ENCODE assay signal across 9 cellular contexts in the genomic region with DNA sequence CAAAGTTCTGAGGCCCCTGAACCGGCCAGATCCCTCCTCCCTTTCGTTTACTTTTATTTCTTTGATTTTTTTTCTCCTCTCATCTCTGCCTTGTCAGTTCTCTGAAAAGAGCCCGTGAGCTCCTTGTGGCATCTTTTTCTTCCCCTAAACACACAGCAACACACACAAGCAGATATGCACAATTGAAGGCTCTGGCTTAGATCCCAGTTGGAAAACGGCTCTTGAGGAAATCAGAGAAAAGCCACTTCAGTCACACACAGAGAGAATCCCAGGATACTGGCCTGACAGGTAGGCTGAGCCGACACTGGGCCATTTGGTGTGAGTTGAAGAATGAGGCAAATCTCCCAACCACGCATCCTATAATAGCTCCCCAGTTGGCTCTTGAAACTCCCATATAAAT. TPM values are rescaled to one million over a fixed set of nuclear protein-coding genes. Genes with fewer than 3 reads are reported as not detected.
DNase-seq lines count a peak whose midpoint lies in the region; ATAC-seq and TF ChIP-seq lines count a peak whose summit lies in the region.
"Had no signal": no experiment of that assay in that cellular context is flagged by ENCODE, and none has a peak within 500 bp of the region (broad histone marks: within the 10 kb centered on the region; RNA-seq: fewer than 3 reads in every experiment).

No MANE protein-coding gene starts in this region.

- POLR2A ChIA-PET in Panc1 (lab: Charles Lee) = interaction anchor here (0.6 kb wide), 1 partner anchor 26 kb away, joined by 7 read pairs; no protein-coding TSS in a partner anchor

- peaks cover 13% of the 10 kb centered on the region for H3K36me3 Mint-ChIP-seq in Calu3 (ENCODE audit: insufficient read depth, unreplicated experiment)

- TF ChIP-seq CTCF in Calu3 (IDR thresholded peaks at IDR 0.05; ENCODE audit: unreplicated experiment) (no peak), Panc1 (IDR thresholded peaks at IDR 0.05) (no peak)

- ATAC-seq in Panc1 (no peak), GM19351 (IDR thresholded peaks at IDR 0.05; ENCODE audit: unreplicated experiment) (no peak), GM21423 (IDR thresholded peaks at IDR 0.05; ENCODE audit: unreplicated experiment) (no peak), HG02840 (IDR thresholded peaks at IDR 0.05; ENCODE audit: low FRiP score, unreplicated experiment) (no peak)

- H3K4me1 ChIP-seq in Panc1 (ENCODE audit: control insufficient read depth, insufficient read depth, low read length) = no peaks in the 10 kb centered on the region
- H3K4me1 ChIP-seq in endocrine pancreas (ENCODE audit: control insufficient read depth, insufficient read depth, low read length) = no peaks in the 10 kb centered on the region

- H3K4me1 Mint-ChIP-seq in Calu3 (ENCODE audit: low read depth, unreplicated experiment) = peaks cover 11% of the 10 kb centered on the region

- no peaks in the 10 kb centered on the region for H3K27me3 ChIP-seq in Panc1 (ENCODE audit: control insufficient read depth, insufficient read depth, low read length)
- H3K27me3 ChIP-seq in endocrine pancreas (ENCODE audit: control insufficient read depth, insufficient read depth, low read length) = no peaks in the 10 kb centered on the region

- H3K9ac ChIP-seq in endocrine pancreas (ENCODE audit: control insufficient read depth, insufficient read depth, low read length) = no peak overlapping the region

- CTCF ChIA-PET in Calu3 (lab: Charles Lee) = interaction anchor here (1.0 kb wide), 1 partner anchor 89 kb away, joined by 3 read pairs; no protein-coding TSS in a partner anchor
- CTCF ChIA-PET in Panc1 (lab: Charles Lee) = interaction anchor here (0.7 kb wide), 1 partner anchor 251 kb away, joined by 5 read pairs; no protein-coding TSS in a partner anchor

- peak overlapping the region; percentile 75 for H3K4me3 Mint-ChIP-seq in Calu3 (ENCODE audit: low read depth, unreplicated experiment)

- H3K36me3 ChIP-seq in Panc1 (ENCODE audit: control insufficient read depth, insufficient read depth, low read length) (no peaks in the 10 kb centered on the region), endocrine pancreas (ENCODE audit: control insufficient read depth, insufficient read depth, low read length) (no peaks in the 10 kb centered on the region)

- DNase-seq in Calu3 = no peak
- DNase-seq in Panc1 (ENCODE audit: low read depth, low spot score) = no peak
- DNase-seq in putamen (ENCODE audit: low spot score) = peak; percentile 34
- no peak for DNase-seq in stimulated activated CD4-positive, alpha-beta T cell treated with anti-CD3 and anti-CD28 coated beads, Interleukin-4, amount 100 ng/mL, for 4 hours

- no peaks in the 10 kb centered on the region for H3K9me3 Mint-ChIP-seq in Calu3 (ENCODE audit: low read depth, unreplicated experiment)

- BruUV-seq in Calu3 (replicated peaks; lab: Mats Ljungman, UMichigan) = no TSS peak
- BruUV-seq in Panc1 (replicated peaks; lab: Mats Ljungman, UMichigan) = no TSS peak

- peaks cover 28% of the 10 kb centered on the region for H3K27me3 Mint-ChIP-seq in Calu3 (ENCODE audit: unreplicated experiment)

- H3K27ac ChIP-seq in Panc1 (ENCODE audit: low read length) = no peak overlapping the region
- H3K27ac ChIP-seq: HL-60 had no signal

- in situ Hi-C loops in Panc1 (cut with HindIII; ENCODE audit: low pct_unique_long_range_greater_than_20kb, low sequenced_read_pairs) = no loop called here

- H3K27ac Mint-ChIP-seq in Calu3 (ENCODE audit: unreplicated experiment) = no peak overlapping the region

- intact Hi-C loops in Calu3 (cut with micrococcal nuclease; ENCODE audit: unreplicated experiment) (no loop called here), Panc1 (cut with micrococcal nuclease; ENCODE audit: unreplicated experiment) (no loop called here)

- H3K4me3 ChIP-seq in Panc1 (ENCODE audit: low read depth in 2 of 2, low read length in 2 of 2) = peak overlapping the region; percentile 29 to 72; a peak in 3 of 4 replicates
- H3K4me3 ChIP-seq in endocrine pancreas (ENCODE audit: control insufficient read depth, insufficient read depth, low read length) = peak overlapping the region; percentile 58

- no peaks in the 10 kb centered on the region for H3K9me3 ChIP-seq in Panc1 (ENCODE audit: control insufficient read depth, insufficient read depth, low read depth, low read length)
- H3K9me3 ChIP-seq in endocrine pancreas (ENCODE audit: control insufficient read depth, low read length) = no peaks in the 10 kb centered on the region

RNA-seq across cellular contexts. Expression of a gene that starts 12.9 kb away (rescaled TPM):
- total RNA-seq in Calu3 (2022) (not detected in 2 replicates), Panc1 (2021; ENCODE audit: unreplicated experiment) (not detected)
- polyA plus RNA-seq in Panc1 (2012; ENCODE audit: insufficient read length) = not detected
